Comparison of ENCODE assay signal across 13 cellular contexts in genomic region chr1:37673920-37674319, GRCh38. TPM values are rescaled to one million over a fixed set of nuclear protein-coding genes. Genes with fewer than 3 reads are reported as not detected.
DNase-seq lines count a peak whose midpoint lies in the region; ATAC-seq and TF ChIP-seq lines count a peak whose summit lies in the region.
"Had no signal": no experiment of that assay in that cellular context is flagged by ENCODE, and none has a peak within 500 bp of the region (broad histone marks: within the 10 kb centered on the region; RNA-seq: fewer than 3 reads in every experiment).

No MANE protein-coding gene starts in this region.

- peaks cover 63% of the 10 kb centered on the region for H3K4me1 ChIP-seq in OCI-LY7 (ENCODE audit: insufficient read depth, low read length, poor library complexity, severe bottlenecking)
- H3K4me1 ChIP-seq: right atrium auricular region had no signal

- H3K36me3 ChIP-seq in OCI-LY7 (ENCODE audit: insufficient read depth, low read length) = no peaks in the 10 kb centered on the region
- H3K36me3 ChIP-seq: right atrium auricular region, suprapubic skin had no signal

- H3K4me2 ChIP-seq in OCI-LY7 (ENCODE audit: low read length) = no peak overlapping the region

- H3K27ac ChIP-seq in OCI-LY7 (ENCODE audit: low read depth, low read length, poor library complexity, severe bottlenecking) = no peak overlapping the region
- H3K27ac ChIP-seq: epithelial cell of prostate, right atrium auricular region, suprapubic skin had no signal

- H2AFZ ChIP-seq in OCI-LY7 (ENCODE audit: low read length) = no peak overlapping the region

- no peak for TF ChIP-seq CTCF in OCI-LY7 (conservative IDR thresholded peaks at IDR 0.05; ENCODE audit: low read length)

- H3K79me2 ChIP-seq in OCI-LY7 (ENCODE audit: insufficient read depth, low read depth, low read length) = no peaks in the 10 kb centered on the region

- H3K4me3 ChIP-seq in OCI-LY7 (ENCODE audit: low read depth, low read length, poor library complexity, severe bottlenecking) = no peak overlapping the region
- H3K4me3 ChIP-seq: right atrium auricular region, suprapubic skin had no signal

- no peaks in the 10 kb centered on the region for H4K20me1 ChIP-seq in OCI-LY7 (ENCODE audit: insufficient read depth, low read length)

- BruUV-seq in OCI-LY7 (replicated peaks; lab: Mats Ljungman, UMichigan) = no TSS peak

- CTCF ChIA-PET in OCI-LY7 (lab: Charles Lee; ENCODE audit: unreplicated experiment) = no interaction called here

- no peaks in the 10 kb centered on the region for H3K9me2 ChIP-seq in OCI-LY7 (ENCODE audit: insufficient read depth, low read length)

- no peaks in the 10 kb centered on the region for H3K9me3 ChIP-seq in OCI-LY7 (ENCODE audit: low read length)
- H3K9me3 ChIP-seq: right atrium auricular region, suprapubic skin had no signal

- intact Hi-C loops in OCI-LY7 (cut with micrococcal nuclease; ENCODE audit: unreplicated experiment) = no loop called here

- DNase-seq in NCI-H82 (lab: John Stamatoyannopoulos, UW) = peak; percentile 27
- DNase-seq in NCI-H82 treated with DMSO at 0.1 percent for 48 hours (lab: John Stamatoyannopoulos, UW; ENCODE audit: unreplicated experiment) = no peak
- peak; percentile 38 for DNase-seq in activated T-cell treated with anti-CD3 and anti-CD28 coated beads for 1 hour (ENCODE audit: low read depth)
- DNase-seq in iPS-NIHi7 (ENCODE audit: extremely low spot score) = peak; percentile 62
- DNase-seq in stimulated activated naive CD8-positive, alpha-beta T cell treated with anti-CD3 and anti-CD28 coated beads, Interleukin-15, Interleukin-2, amounts not matched to agents 100 U/mL and 50 U/mL, for 24 hours = peak; percentile 53
- DNase-seq in A172 (ENCODE audit: low spot score) = no peak
- DNase-seq in OCI-LY7 (ENCODE audit: low spot score) = no peak
- DNase-seq: 8988T, NCI-H1105 treated with DMSO at 0.1 percent for 48 hours had no signal

- ATAC-seq in stimulated activated naive CD8-positive, alpha-beta T cell treated with anti-CD3 and anti-CD28 coated beads, Interleukin-15, Interleukin-2, amounts not matched to agents 100 U/mL and 50 U/mL, for 24 hours = peak; percentile 78
- no peak for ATAC-seq in GM18520 (IDR thresholded peaks at IDR 0.05; ENCODE audit: unreplicated experiment)

- POLR2A ChIA-PET in OCI-LY7 (lab: Charles Lee) = interaction anchor here (0.6 to 3.2 kb wide), 3 partner anchors 10 to 304 kb away, joined by 4 to 20 read pairs (median 6); no protein-coding TSS in a partner anchor

RNA-seq across cellular contexts. Expression of gene CDCA8, which starts 18.4 kb away (rescaled TPM):
- total RNA-seq in A172 (2014; rRNA removed; shearing (Covaris generic)) = 16.0 and 22.5 TPM in 2 replicates
- total RNA-seq in OCI-LY7 (2014; rRNA removed; shearing (Covaris generic)) = 55.2 and 60.0 TPM in 2 replicates
- 111 and 126 TPM in 2 replicates for total RNA-seq in OCI-LY7 (2022)

RNA-seq across cellular contexts. Expression of gene RSPO1, which starts 39.2 kb away (rescaled TPM):
- total RNA-seq in A172 (2014; rRNA removed; shearing (Covaris generic)) = 0.22 TPM in 1 of 2 replicates, not detected in the other
- total RNA-seq in OCI-LY7 (2014; rRNA removed; shearing (Covaris generic)) = not detected in 2 replicates
- not detected in 2 replicates for total RNA-seq in OCI-LY7 (2022)

Comparison
In these comparisons a context has a peak if more than half of its experiments do, and no peak if none do; other contexts are left out.
1. DNase-seq: peak in NCI-H82 (single experiment), activated T-cell treated with anti-CD3 and anti-CD28 coated beads for 1 hour (single experiment), iPS-NIHi7 (single experiment) and stimulated activated naive CD8-positive, alpha-beta T cell treated with anti-CD3 and anti-CD28 coated beads, Interleukin-15, Interleukin-2, amounts not matched to agents 100 U/mL and 50 U/mL, for 24 hours (single experiment); none in NCI-H82 treated with DMSO at 0.1 percent for 48 hours (single experiment), A172 (single experiment) and OCI-LY7 (single experiment).